23 cellular contexts compared by ENCODE assay signal in the genomic region with DNA sequence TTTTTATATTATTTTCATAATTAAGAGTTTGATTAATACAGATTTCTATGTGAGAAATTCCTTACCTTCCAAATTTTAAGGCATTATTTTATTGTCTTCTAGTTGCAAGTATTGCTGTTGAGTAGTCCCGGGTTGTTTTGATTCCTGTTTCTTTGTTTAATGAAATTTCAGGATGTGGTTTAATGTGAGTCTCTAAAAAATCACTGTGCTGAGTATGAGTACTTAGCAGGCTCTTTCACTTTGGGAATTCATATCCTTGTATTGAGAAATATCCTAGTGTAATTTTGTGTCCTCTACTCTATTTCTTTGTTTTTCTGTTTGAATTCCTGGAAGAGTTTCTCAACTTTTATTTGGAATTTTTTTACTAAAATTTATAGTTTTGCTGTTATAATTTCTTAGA.
DNase-seq lines count a peak whose midpoint lies in the region; ATAC-seq and TF ChIP-seq lines count a peak whose summit lies in the region.
"Had no signal": no experiment of that assay in that cellular context is flagged by ENCODE, and none has a peak within 500 bp of the region (broad histone marks: within the 10 kb centered on the region; RNA-seq: fewer than 3 reads in every experiment).

No MANE protein-coding gene starts in this region.

- no peak overlapping the region for H3K4me2 ChIP-seq in GM23248 (ENCODE audit: unreplicated experiment)
- H3K4me2 ChIP-seq: SK-N-SH had no signal

- H3K27ac ChIP-seq in ACC112 (ENCODE audit: low read depth, low read length): peak overlapping the region; percentile 3; the same call in 1 of the 2 replicates
- no peak overlapping the region for H3K27ac ChIP-seq in GM23248
- H3K27ac ChIP-seq: spleen had no signal

- CTCF ChIA-PET in activated CD8-positive, alpha-beta memory T cell treated with anti-CD3 and anti-CD28 coated beads, Interleukin-2, amount 10 ng/mL, durations not matched to agents 7 days and 5 days (lab: Charles Lee): no interaction called here

- H3K36me3 ChIP-seq in ACC112 (ENCODE audit: insufficient read depth, low read length) (no peaks in the 10 kb centered on the region), GM23248 (ENCODE audit: low read depth) (no peaks in the 10 kb centered on the region)
- H3K36me3 ChIP-seq: spleen had no signal

- no peak overlapping the region for H3K27ac Mint-ChIP-seq in activated CD8-positive, alpha-beta memory T cell treated with anti-CD3 and anti-CD28 coated beads, Interleukin-2, amount 10 ng/mL, durations not matched to agents 7 days and 5 days
- H3K27ac Mint-ChIP-seq: naive B cell; stimulated activated naive CD8-positive, alpha-beta T cell treated with anti-CD3 and anti-CD28 coated beads, Interleukin-15, Interleukin-2, amounts not matched to agents 100 ng/mL and 50 ng/mL, for 24 hours had no signal

- H3K36me3 Mint-ChIP-seq in activated CD8-positive, alpha-beta memory T cell treated with anti-CD3 and anti-CD28 coated beads, Interleukin-2, amount 10 ng/mL, durations not matched to agents 7 days and 5 days: peaks cover 10% of the 10 kb centered on the region
- H3K36me3 Mint-ChIP-seq: WTC11 had no signal

- no peak for TF ChIP-seq CTCF in astrocyte of the spinal cord (IDR thresholded peaks at IDR 0.05; ENCODE audit: low read depth, low read length)
- TF ChIP-seq CTCF in fibroblast of the aortic adventitia (IDR thresholded peaks at IDR 0.05; ENCODE audit: insufficient read depth, low read length): no peak

- H3K4me3 ChIP-seq in ACC112 (ENCODE audit: low read depth, low read length): no peak overlapping the region
- H3K4me3 ChIP-seq in GM23248: no peak overlapping the region
- no peak overlapping the region for H3K4me3 ChIP-seq in astrocyte of the spinal cord (ENCODE audit: low read depth, low read length)
- no peak overlapping the region for H3K4me3 ChIP-seq in fibroblast of the aortic adventitia (ENCODE audit: low read depth, low read length)
- H3K4me3 ChIP-seq: K562, spleen had no signal

- peaks cover 2% of the 10 kb centered on the region for H3K4me1 Mint-ChIP-seq in activated CD8-positive, alpha-beta memory T cell treated with anti-CD3 and anti-CD28 coated beads, Interleukin-2, amount 10 ng/mL, durations not matched to agents 7 days and 5 days

- no peak overlapping the region for H3K9ac ChIP-seq in GM23248
- H3K9ac ChIP-seq: SK-N-SH had no signal

- H3K27me3 ChIP-seq in ACC112 (ENCODE audit: insufficient read depth, low read length) (no peaks in the 10 kb centered on the region), GM23248 (replicated peaks; ENCODE audit: insufficient read depth) (no peaks in the 10 kb centered on the region)
- H3K27me3 ChIP-seq: spleen had no signal

- H4K20me1 ChIP-seq in GM23248 (ENCODE audit: insufficient read depth): no peaks in the 10 kb centered on the region

- peaks cover 3% of the 10 kb centered on the region for H3K4me1 ChIP-seq in ACC112 (ENCODE audit: control insufficient read depth, insufficient read depth, low read length, unreplicated experiment)
- peaks cover 15% of the 10 kb centered on the region; the same call in 1 of the 2 replicates for H3K4me1 ChIP-seq in GM23248 (ENCODE audit: insufficient read depth)

- no peak overlapping the region for H2AFZ ChIP-seq in ACC112 (ENCODE audit: low read length, unreplicated experiment)
- H2AFZ ChIP-seq in GM23248: no peak overlapping the region

- DNase-seq in GM23248 (peak; percentile 35), astrocyte of the spinal cord (ENCODE audit: low read depth, low spot score) (peak; percentile 39), fibroblast of the aortic adventitia (ENCODE audit: low read depth) (peak; percentile 15), NCI-H345 (lab: John Stamatoyannopoulos, UW) (no peak)
- no peak for DNase-seq in activated CD8-positive, alpha-beta memory T cell treated with anti-CD3 and anti-CD28 coated beads, Interleukin-2, amount 10 ng/mL, durations not matched to agents 7 days and 5 days
- no peak for DNase-seq in stimulated activated CD4-positive, alpha-beta T cell treated with anti-CD3 and anti-CD28 coated beads, Interleukin-1b, Interleukin-23, amount 100 ng/mL, for 48 hours
- DNase-seq: activated CD4-positive, alpha-beta T cell treated with anti-CD3 and anti-CD28 coated beads, Interleukin-2, amount 50 U/mL, for 4 hours; activated CD8-positive, alpha-beta memory T cell treated with anti-CD3 and anti-CD28 coated beads, Interleukin-2, amount 50 U/mL, for 48 hours; activated gamma-delta T cell; naive B cell; NCI-H1436 treated with DMSO at 0.1 percent for 48 hours; NCI-H526; nucleus accumbens; SK-N-SH; spleen; stimulated activated CD4-positive, alpha-beta T cell treated with anti-CD3 and anti-CD28 coated beads, Interleukin-4, amount 100 ng/mL, for 24 hours; trophoblast cell had no signal

- no peak for ATAC-seq in GM21390 (IDR thresholded peaks at IDR 0.05; ENCODE audit: unreplicated experiment)
- no peak for ATAC-seq in activated CD8-positive, alpha-beta memory T cell treated with anti-CD3 and anti-CD28 coated beads, Interleukin-2, amount 10 ng/mL, durations not matched to agents 7 days and 5 days
- ATAC-seq: HCT116, K562, WTC11 had no signal

- H3K79me2 ChIP-seq in ACC112 (ENCODE audit: control insufficient read depth, insufficient read depth, low read length, unreplicated experiment) (peaks cover 5% of the 10 kb centered on the region), GM23248 (ENCODE audit: insufficient read depth) (peaks cover 8% of the 10 kb centered on the region; the same call in 1 of the 2 replicates)

- H3F3A ChIP-seq in GM23248 (ENCODE audit: insufficient read depth): no peaks in the 10 kb centered on the region

- H3K9me3 ChIP-seq in GM23248 (ENCODE audit: low read depth): no peaks in the 10 kb centered on the region

- WGBS in GM23248 (ENCODE audit: low coverage in 1 of 2, low lambda C conversion rate in 2 of 2, missing lambda C conversion rate in 2 of 2), 2 experiments: 73 to 88% methylated on average over 1 of the region's 1 CpG

- H3K4me3 Mint-ChIP-seq in activated CD8-positive, alpha-beta memory T cell treated with anti-CD3 and anti-CD28 coated beads, Interleukin-2, amount 10 ng/mL, durations not matched to agents 7 days and 5 days: no peak overlapping the region
- H3K4me3 Mint-ChIP-seq: naive B cell; stimulated activated naive CD8-positive, alpha-beta T cell treated with anti-CD3 and anti-CD28 coated beads, Interleukin-15, Interleukin-2, amounts not matched to agents 100 ng/mL and 50 ng/mL, for 24 hours; WTC11 had no signal

- H3K9me3 Mint-ChIP-seq in activated CD8-positive, alpha-beta memory T cell treated with anti-CD3 and anti-CD28 coated beads, Interleukin-2, amount 10 ng/mL, durations not matched to agents 7 days and 5 days (ENCODE audit: low read depth): no peaks in the 10 kb centered on the region
- H3K9me3 Mint-ChIP-seq: stimulated activated naive CD8-positive, alpha-beta T cell treated with anti-CD3 and anti-CD28 coated beads, Interleukin-15, Interleukin-2, amounts not matched to agents 100 ng/mL and 50 ng/mL, for 24 hours; WTC11 had no signal

- H3K27me3 Mint-ChIP-seq in activated CD8-positive, alpha-beta memory T cell treated with anti-CD3 and anti-CD28 coated beads, Interleukin-2, amount 10 ng/mL, durations not matched to agents 7 days and 5 days: no peaks in the 10 kb centered on the region
- H3K27me3 Mint-ChIP-seq: naive B cell; stimulated activated naive CD8-positive, alpha-beta T cell treated with anti-CD3 and anti-CD28 coated beads, Interleukin-15, Interleukin-2, amounts not matched to agents 100 ng/mL and 50 ng/mL, for 24 hours had no signal

- no peaks in the 10 kb centered on the region for H3K9me2 ChIP-seq in GM23248 (ENCODE audit: insufficient read depth)
- H3K9me2 ChIP-seq: SK-N-SH had no signal

- in situ Hi-C loops in GM23248 (cut with MboI) (no loop called here), astrocyte of the spinal cord (cut with HindIII; ENCODE audit: low sequenced_read_pairs) (no loop called here)

Comparison
In these comparisons a context has a peak if more than half of its experiments do, and no peak if none do; other contexts are left out.
1. DNase-seq: peak in GM23248 (single experiment), astrocyte of the spinal cord (single experiment) and fibroblast of the aortic adventitia (single experiment); none in activated CD8-positive, alpha-beta memory T cell treated with anti-CD3 and anti-CD28 coated beads, Interleukin-2, amount 10 ng/mL, durations not matched to agents 7 days and 5 days (single experiment), NCI-H345 (single experiment) and stimulated activated CD4-positive, alpha-beta T cell treated with anti-CD3 and anti-CD28 coated beads, Interleukin-1b, Interleukin-23, amount 100 ng/mL, for 48 hours (single experiment).